29 cellular contexts compared by ENCODE assay signal in the genomic region with DNA sequence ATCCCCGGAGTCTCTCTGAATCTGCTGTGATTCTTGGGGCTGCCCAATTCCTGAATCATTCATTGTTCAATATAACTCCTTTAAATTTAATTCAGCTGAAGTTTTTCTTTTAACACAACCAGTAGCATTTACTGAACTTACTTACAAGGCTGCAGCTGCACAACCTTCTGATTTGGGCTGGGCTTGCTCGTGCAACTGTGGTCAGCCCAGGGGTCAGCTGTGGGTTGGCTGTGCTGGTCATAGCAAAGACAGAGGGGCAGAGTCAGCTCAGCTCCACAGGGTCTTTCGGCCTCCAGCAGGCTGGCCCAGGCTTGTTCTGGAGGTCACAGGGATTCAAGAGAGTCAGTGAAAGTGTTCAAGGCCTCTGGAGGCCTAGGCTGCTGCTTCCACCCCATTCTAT.
"Had no signal": no experiment of that assay in that cellular context is flagged by ENCODE, and none has a peak within 500 bp of the region (broad histone marks: within the 10 kb centered on the region; RNA-seq: fewer than 3 reads in every experiment).

No MANE protein-coding gene starts in this region.

- DNase-seq: activated B cell treated with CpG ODN at 0.5 μM for 24 hours; activated CD4-positive, alpha-beta T cell treated with anti-CD3 and anti-CD28 coated beads for 4 hours; activated CD4-positive, alpha-beta T cell treated with anti-CD3 and anti-CD28 coated beads, Interleukin-2, amount 50 U/mL, for 1 hour; activated CD4-positive, CD25-positive, alpha-beta regulatory T cell treated with anti-CD3 and anti-CD28 coated beads, Interleukin-2, amount 50 U/mL, for 72 hours; activated CD8-positive, alpha-beta T cell treated with anti-CD3 and anti-CD28 coated beads for 36 hours; activated gamma-delta T cell; activated naive CD4-positive, alpha-beta T cell treated with Interleukin-2 at 50 U/mL for 16 hours; activated naive CD8-positive, alpha-beta T cell treated with anti-CD3 and anti-CD28 coated beads, Interleukin-2, amount 10 ng/mL, durations not matched to agents 7 days and 5 days; activated T-cell treated with anti-CD3 and anti-CD28 coated beads, Interleukin-2, amount 50 U/mL, for 1 hour; amygdala; Kasumi-1; KG1; MG63; NCI-H1048; NCI-H1105 treated with DMSO at 0.1 percent for 48 hours; NCI-H1436; NCI-H1930; NCI-H2081 treated with DMSO at 0.1 percent for 48 hours; NCI-H345; NCI-H524 treated with DMSO at 0.1 percent for 48 hours; NK-92 treated with Interleukin-12 subunit alpha and Interleukin-12 subunit beta, amount 100 ng/mL, for 24 hours; PC-3; SW 1271; T-helper 1 cell; T-helper 2 cell; T-helper 9 cell had no signal

- H3K36me3 Mint-ChIP-seq: activated naive CD4-positive, alpha-beta T cell treated with anti-CD3 and anti-CD28 coated beads, Interleukin-2, amount 50 U/mL, for 24 hours; activated naive CD8-positive, alpha-beta T cell treated with anti-CD3 and anti-CD28 coated beads, Interleukin-2, amount 10 ng/mL, durations not matched to agents 7 days and 5 days had no signal

- H3K4me3 Mint-ChIP-seq: activated B cell treated with CpG ODN at 0.5 μM for 24 hours; activated CD8-positive, alpha-beta T cell treated with anti-CD3 and anti-CD28 coated beads for 36 hours; activated naive CD4-positive, alpha-beta T cell treated with anti-CD3 and anti-CD28 coated beads, Interleukin-2, amount 50 U/mL, for 24 hours; activated naive CD8-positive, alpha-beta T cell treated with anti-CD3 and anti-CD28 coated beads, Interleukin-2, amount 10 ng/mL, durations not matched to agents 7 days and 5 days had no signal

- ATAC-seq: activated CD8-positive, alpha-beta T cell treated with anti-CD3 and anti-CD28 coated beads for 36 hours; PC-3; Right ventricle myocardium inferior had no signal

- H3K4me1 Mint-ChIP-seq: activated B cell treated with CpG ODN at 0.5 μM for 24 hours; activated naive CD4-positive, alpha-beta T cell treated with anti-CD3 and anti-CD28 coated beads, Interleukin-2, amount 50 U/mL, for 24 hours; activated naive CD8-positive, alpha-beta T cell treated with anti-CD3 and anti-CD28 coated beads, Interleukin-2, amount 10 ng/mL, durations not matched to agents 7 days and 5 days had no signal

- H3K27ac Mint-ChIP-seq: activated B cell treated with CpG ODN at 0.5 μM for 24 hours; activated CD8-positive, alpha-beta T cell treated with anti-CD3 and anti-CD28 coated beads for 36 hours; activated naive CD4-positive, alpha-beta T cell treated with anti-CD3 and anti-CD28 coated beads, Interleukin-2, amount 50 U/mL, for 24 hours; activated naive CD8-positive, alpha-beta T cell treated with anti-CD3 and anti-CD28 coated beads, Interleukin-2, amount 10 ng/mL, durations not matched to agents 7 days and 5 days; activated T-helper 2 cell treated with anti-CD3 and anti-CD28 coated beads, Interferon-gamma antibody, Interleukin-2, Interleukin-4, amounts not matched to agents 10 μg/mL and 5 μg/mL and 100 μg/mL, durations not matched to agents 14 hours and 24 hours and 36 hours had no signal

- H3K9me3 Mint-ChIP-seq: activated B cell treated with CpG ODN at 0.5 μM for 24 hours; activated CD8-positive, alpha-beta T cell treated with anti-CD3 and anti-CD28 coated beads for 36 hours; activated naive CD4-positive, alpha-beta T cell treated with anti-CD3 and anti-CD28 coated beads, Interleukin-2, amount 50 U/mL, for 24 hours; activated naive CD8-positive, alpha-beta T cell treated with anti-CD3 and anti-CD28 coated beads, Interleukin-2, amount 10 ng/mL, durations not matched to agents 7 days and 5 days; activated T-helper 2 cell treated with anti-CD3 and anti-CD28 coated beads, Interferon-gamma antibody, Interleukin-2, Interleukin-4, amounts not matched to agents 10 μg/mL and 5 μg/mL and 100 μg/mL, durations not matched to agents 14 hours and 24 hours and 36 hours had no signal

- H3K27me3 Mint-ChIP-seq: activated CD8-positive, alpha-beta T cell treated with anti-CD3 and anti-CD28 coated beads for 36 hours; activated naive CD4-positive, alpha-beta T cell treated with anti-CD3 and anti-CD28 coated beads, Interleukin-2, amount 50 U/mL, for 24 hours; activated naive CD8-positive, alpha-beta T cell treated with anti-CD3 and anti-CD28 coated beads, Interleukin-2, amount 10 ng/mL, durations not matched to agents 7 days and 5 days had no signal
